In the genomic region with DNA sequence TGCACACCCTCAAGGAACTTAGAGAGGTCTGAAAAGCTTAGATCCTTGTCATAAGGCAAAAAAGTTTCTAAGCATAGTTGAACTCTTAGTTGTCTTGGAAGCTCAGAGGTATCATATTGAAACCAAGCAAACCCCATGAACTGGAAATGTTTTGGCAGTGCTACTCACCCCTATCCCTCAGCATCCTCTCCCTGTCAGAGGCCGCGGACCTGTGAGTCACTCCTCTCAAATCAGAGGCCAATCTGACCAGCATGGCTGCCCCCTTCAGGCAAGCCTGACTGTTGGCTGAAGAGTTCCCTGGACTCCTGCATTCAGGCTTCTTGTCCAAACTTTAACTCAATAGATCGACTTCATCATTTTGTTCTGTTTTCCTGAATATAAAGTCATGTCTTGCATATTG, we compare ENCODE assay signal across 11 cellular contexts.
DNase-seq lines count a peak whose midpoint lies in the region; ATAC-seq and TF ChIP-seq lines count a peak whose summit lies in the region.
"Had no signal": no experiment of that assay in that cellular context is flagged by ENCODE, and none has a peak within 500 bp of the region (broad histone marks: within the 10 kb centered on the region; RNA-seq: fewer than 3 reads in every experiment).

No MANE protein-coding gene starts in this region.

- H3K27me3 Mint-ChIP-seq in activated CD4-positive, alpha-beta T cell treated with anti-CD3 and anti-CD28 coated beads, Interleukin-2, amount 10 ng/mL, durations not matched to agents 7 days and 5 days = no peaks in the 10 kb centered on the region
- H3K27me3 Mint-ChIP-seq: activated naive CD8-positive, alpha-beta T cell treated with anti-CD3 and anti-CD28 coated beads, Interleukin-2, amount 10 ng/mL, durations not matched to agents 7 days and 5 days had no signal

- DNase-seq in activated CD4-positive, alpha-beta T cell treated with anti-CD3 and anti-CD28 coated beads for 48 hours = peak; percentile 2
- DNase-seq in activated CD4-positive, alpha-beta T cell treated with anti-CD3 and anti-CD28 coated beads, Interleukin-2, amount 10 ng/mL, durations not matched to agents 7 days and 5 days = no peak
- peak; percentile 74 for DNase-seq in M059J (ENCODE audit: low read depth)
- peak; percentile 51 for DNase-seq in dermis blood vessel endothelial cell
- DNase-seq in myocyte (ENCODE audit: low read depth) = peak; percentile 46
- no peak for DNase-seq in activated effector memory CD4-positive, alpha-beta T cell treated with Interleukin-2 at 50 U/mL for 16 hours
- DNase-seq in UCSD-AML1 (lab: John Stamatoyannopoulos, UW; ENCODE audit: unreplicated experiment) = no peak
- DNase-seq in lower lobe of right lung = no peak
- DNase-seq: activated naive CD8-positive, alpha-beta T cell treated with anti-CD3 and anti-CD28 coated beads, Interleukin-2, amount 10 ng/mL, durations not matched to agents 7 days and 5 days; effector CD4-positive, alpha-beta T cell had no signal

- H3K4me3 ChIP-seq in lower lobe of right lung = no peak overlapping the region

- H3K4me3 Mint-ChIP-seq in activated CD4-positive, alpha-beta T cell treated with anti-CD3 and anti-CD28 coated beads, Interleukin-2, amount 10 ng/mL, durations not matched to agents 7 days and 5 days = no peak overlapping the region
- H3K4me3 Mint-ChIP-seq: activated naive CD8-positive, alpha-beta T cell treated with anti-CD3 and anti-CD28 coated beads, Interleukin-2, amount 10 ng/mL, durations not matched to agents 7 days and 5 days; neural crest cell had no signal

- no peaks in the 10 kb centered on the region for H3K27me3 ChIP-seq in lower lobe of right lung (ENCODE audit: low read depth)

- CTCF ChIA-PET in activated CD4-positive, alpha-beta T cell treated with anti-CD3 and anti-CD28 coated beads, Interleukin-2, amount 10 ng/mL, durations not matched to agents 7 days and 5 days (lab: Charles Lee) = no interaction called here

- H3K9me3 ChIP-seq in lower lobe of right lung = no peaks in the 10 kb centered on the region

- H3K4me1 ChIP-seq in lower lobe of right lung = no peaks in the 10 kb centered on the region

- no peaks in the 10 kb centered on the region for H3K4me1 Mint-ChIP-seq in activated CD4-positive, alpha-beta T cell treated with anti-CD3 and anti-CD28 coated beads, Interleukin-2, amount 10 ng/mL, durations not matched to agents 7 days and 5 days
- H3K4me1 Mint-ChIP-seq: activated naive CD8-positive, alpha-beta T cell treated with anti-CD3 and anti-CD28 coated beads, Interleukin-2, amount 10 ng/mL, durations not matched to agents 7 days and 5 days had no signal

- H3K36me3 ChIP-seq in lower lobe of right lung = no peaks in the 10 kb centered on the region

- no peak for TF ChIP-seq CTCF in lower lobe of right lung (IDR thresholded peaks at IDR 0.05)

- H3K36me3 Mint-ChIP-seq in activated CD4-positive, alpha-beta T cell treated with anti-CD3 and anti-CD28 coated beads, Interleukin-2, amount 10 ng/mL, durations not matched to agents 7 days and 5 days (ENCODE audit: low read depth) = no peaks in the 10 kb centered on the region
- H3K36me3 Mint-ChIP-seq: activated naive CD8-positive, alpha-beta T cell treated with anti-CD3 and anti-CD28 coated beads, Interleukin-2, amount 10 ng/mL, durations not matched to agents 7 days and 5 days had no signal

- intact Hi-C loops in lower lobe of right lung (cut with DNase I) = no loop called here

- no peak overlapping the region for H3K27ac ChIP-seq in lower lobe of right lung

- no peak overlapping the region for H3K27ac Mint-ChIP-seq in activated CD4-positive, alpha-beta T cell treated with anti-CD3 and anti-CD28 coated beads, Interleukin-2, amount 10 ng/mL, durations not matched to agents 7 days and 5 days
- H3K27ac Mint-ChIP-seq: activated naive CD8-positive, alpha-beta T cell treated with anti-CD3 and anti-CD28 coated beads, Interleukin-2, amount 10 ng/mL, durations not matched to agents 7 days and 5 days had no signal

- POLR2A ChIA-PET in activated CD4-positive, alpha-beta T cell treated with anti-CD3 and anti-CD28 coated beads, Interleukin-2, amount 10 ng/mL, durations not matched to agents 7 days and 5 days (lab: Charles Lee) = no interaction called here

- no peaks in the 10 kb centered on the region for H3K9me3 Mint-ChIP-seq in activated CD4-positive, alpha-beta T cell treated with anti-CD3 and anti-CD28 coated beads, Interleukin-2, amount 10 ng/mL, durations not matched to agents 7 days and 5 days
- H3K9me3 Mint-ChIP-seq: neural crest cell had no signal

- ATAC-seq in lower lobe of right lung = no peak

Comparison
In these comparisons a context has a peak if more than half of its experiments do, and no peak if none do; other contexts are left out.
1. DNase-seq: peak in activated CD4-positive, alpha-beta T cell treated with anti-CD3 and anti-CD28 coated beads for 48 hours (single experiment), M059J (single experiment), dermis blood vessel endothelial cell (single experiment) and myocyte (single experiment); none in activated CD4-positive, alpha-beta T cell treated with anti-CD3 and anti-CD28 coated beads, Interleukin-2, amount 10 ng/mL, durations not matched to agents 7 days and 5 days (single experiment), activated effector memory CD4-positive, alpha-beta T cell treated with Interleukin-2 at 50 U/mL for 16 hours (single experiment), UCSD-AML1 (single experiment) and lower lobe of right lung (single experiment).